ENCODE assay signal across 35 cellular contexts in the genomic region with DNA sequence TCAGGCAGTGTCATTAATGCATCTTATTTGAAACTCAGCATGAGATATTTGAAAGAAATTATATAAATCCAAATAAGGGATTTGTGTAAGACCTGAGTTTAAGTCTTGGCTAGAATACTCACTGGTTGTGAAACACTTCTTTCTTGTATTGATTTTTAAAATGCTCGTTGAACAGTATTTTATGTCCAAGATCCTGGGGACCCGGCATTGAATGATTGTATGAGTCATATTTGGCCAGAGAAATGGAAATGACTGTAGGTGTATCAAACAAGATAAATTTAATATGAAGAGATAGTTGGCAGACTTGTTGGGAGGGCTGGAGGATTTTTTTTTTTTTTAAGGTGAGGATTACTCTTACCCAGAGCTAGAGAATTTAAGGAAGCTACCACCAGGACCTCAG.
DNase-seq lines count a peak whose midpoint lies in the region; ATAC-seq, FAIRE-seq and TF ChIP-seq lines count a peak whose summit lies in the region.
"Had no signal": no experiment of that assay in that cellular context is flagged by ENCODE, and none has a peak within 500 bp of the region (broad histone marks: within the 10 kb centered on the region; RNA-seq: fewer than 3 reads in every experiment).

No MANE protein-coding gene starts in this region.

- intact Hi-C loops in PC-3 (cut with micrococcal nuclease) (no loop called here), body of pancreas (cut with DNase I) (no loop called here), pancreas (cut with DNase I) (no loop called here)

- WGBS in body of pancreas, 2 donors, result 14 to 16% methylated on average over 2 of the region's 2 CpGs
- 10 to 16% methylated on average over 2 of the region's 2 CpGs for WGBS in pancreas, 2 donors
- 77 to 88% methylated on average over 2 of the region's 2 CpGs for WGBS in tibial nerve, 2 donors

- no peaks in the 10 kb centered on the region for H3F3A ChIP-seq in PC-3 (ENCODE audit: low read length, unreplicated experiment)

- no peaks in the 10 kb centered on the region for H3K9me3 ChIP-seq in PC-3 (ENCODE audit: low read length)
- no peaks in the 10 kb centered on the region for H3K9me3 ChIP-seq in body of pancreas
- H3K9me3 ChIP-seq in pancreas, result no peaks in the 10 kb centered on the region
- H3K9me3 ChIP-seq in tibial nerve, result no peaks in the 10 kb centered on the region
- H3K9me3 ChIP-seq: A549, BE2C, BLaER1, Caco-2 had no signal

- H3K27me3 ChIP-seq in PC-3 (ENCODE audit: low read length), result no peaks in the 10 kb centered on the region
- no peaks in the 10 kb centered on the region for H3K27me3 ChIP-seq in body of pancreas
- no peaks in the 10 kb centered on the region for H3K27me3 ChIP-seq in pancreas
- no peaks in the 10 kb centered on the region for H3K27me3 ChIP-seq in tibial nerve
- H3K27me3 ChIP-seq: BE2C; BLaER1; BLaER1 treated with 17β-estradiol and CSF1 and Interleukin-3, amounts not matched to agents 10 nM and 100 nM had no signal

- POLR2A ChIA-PET in PC-3 (lab: Charles Lee; ENCODE audit: unreplicated experiment), result no interaction called here

- BruUV-seq in PC-3 (replicated peaks; lab: Mats Ljungman, UMichigan), result no TSS peak

- H4K20me1 ChIP-seq in PC-3 (ENCODE audit: low read length), result no peaks in the 10 kb centered on the region
- H4K20me1 ChIP-seq: BLaER1; BLaER1 treated with 17β-estradiol and CSF1 and Interleukin-3, amounts not matched to agents 10 nM and 100 nM had no signal

- no peak for FAIRE-seq in pancreas (lab: Jason Lieb, UNC)
- FAIRE-seq: A204.1, A549, D721Med had no signal

- CTCF ChIA-PET in PC-3 (lab: Charles Lee), result no interaction called here

- peaks cover 4% of the 10 kb centered on the region; the same call in 1 of the 2 replicates for H3K4me1 ChIP-seq in PC-3 (ENCODE audit: insufficient read depth, low read length)
- H3K4me1 ChIP-seq in body of pancreas, result peaks cover 7% of the 10 kb centered on the region
- no peaks in the 10 kb centered on the region for H3K4me1 ChIP-seq in pancreas
- H3K4me1 ChIP-seq in tibial nerve, result no peaks in the 10 kb centered on the region
- H3K4me1 ChIP-seq: A549, BE2C, BLaER1, Caco-2 had no signal

- no peak overlapping the region for H3K9ac ChIP-seq in PC-3 (ENCODE audit: low read length)
- H3K9ac ChIP-seq: BLaER1; BLaER1 treated with 17β-estradiol and CSF1 and Interleukin-3, amounts not matched to agents 10 nM and 100 nM had no signal

- H2AFZ ChIP-seq in PC-3 (ENCODE audit: low read length), result no peak overlapping the region

- H3K79me2 ChIP-seq in PC-3 (ENCODE audit: low read length), result no peaks in the 10 kb centered on the region

- no peak for TF ChIP-seq EP300 in tibial nerve (IDR thresholded peaks at IDR 0.05)

- no peak for TF ChIP-seq POLR2A in body of pancreas (IDR thresholded peaks at IDR 0.05)
- no peak for TF ChIP-seq POLR2A in tibial nerve (IDR thresholded peaks at IDR 0.05)

- H3K9me2 ChIP-seq in PC-3 (replicated peaks; ENCODE audit: low read length), result no peaks in the 10 kb centered on the region

- H3K4me3 ChIP-seq in PC-3 (ENCODE audit: low read length) (no peak overlapping the region), body of pancreas (no peak overlapping the region), pancreas (no peak overlapping the region), tibial nerve (no peak overlapping the region)
- H3K4me3 ChIP-seq: A549; BLaER1; BLaER1 treated with 17β-estradiol and CSF1 and Interleukin-3, amounts not matched to agents 10 nM and 100 nM had no signal

- no peak for ATAC-seq in PC-3
- ATAC-seq in body of pancreas, result peak; percentile 50
- ATAC-seq in pancreas, result peak; percentile 26 to 66 (median 52)
- ATAC-seq in stimulated activated naive CD8-positive, alpha-beta T cell treated with anti-CD3 and anti-CD28 coated beads, Interleukin-15, Interleukin-2, amounts not matched to agents 100 U/mL and 50 U/mL, for 24 hours, result no peak
- no peak for ATAC-seq in HG03108 (IDR thresholded peaks at IDR 0.05; ENCODE audit: unreplicated experiment)
- ATAC-seq: A549; CD8-positive, alpha-beta T cell had no signal

- TF ChIP-seq CTCF in PC-3 (conservative IDR thresholded peaks at IDR 0.05; ENCODE audit: low read depth, low read length) (no peak), body of pancreas (IDR thresholded peaks at IDR 0.05) (no peak), pancreas (IDR thresholded peaks at IDR 0.05) (no peak), tibial nerve (IDR thresholded peaks at IDR 0.05) (no peak)

- H3K36me3 ChIP-seq in PC-3 (ENCODE audit: low read depth, low read length) (no peaks in the 10 kb centered on the region), body of pancreas (replicated peaks in 1 of 2; ENCODE audit: insufficient read depth in 1 of 2, low read depth in 2 of 2) (no peaks in the 10 kb centered on the region), pancreas (no peaks in the 10 kb centered on the region), tibial nerve (no peaks in the 10 kb centered on the region)
- H3K36me3 ChIP-seq: BE2C; BLaER1; BLaER1 treated with 17β-estradiol and CSF1 and Interleukin-3, amounts not matched to agents 10 nM and 100 nM had no signal

- no peak overlapping the region for H3K4me2 ChIP-seq in PC-3 (ENCODE audit: low read length)
- H3K4me2 ChIP-seq: A549; BLaER1; BLaER1 treated with 17β-estradiol and CSF1 and Interleukin-3, amounts not matched to agents 10 nM and 100 nM had no signal

- no peak overlapping the region for H3K27ac ChIP-seq in PC-3 (ENCODE audit: low read length)
- H3K27ac ChIP-seq in body of pancreas, result no peak overlapping the region
- no peak overlapping the region for H3K27ac ChIP-seq in pancreas
- H3K27ac ChIP-seq in tibial nerve, result no peak overlapping the region
- H3K27ac ChIP-seq: 22Rv1; A549; BLaER1; BLaER1 treated with 17β-estradiol and CSF1 and Interleukin-3, amounts not matched to agents 10 nM and 100 nM; C4-2B had no signal

- peak; percentile 2 for DNase-seq in PC-3
- DNase-seq in body of pancreas, result no peak
- peak; percentile 40 for DNase-seq in mucosa of gallbladder (ENCODE audit: low spot score)
- DNase-seq in pancreas, result no peak
- no peak for DNase-seq in stimulated activated naive CD8-positive, alpha-beta T cell treated with anti-CD3 and anti-CD28 coated beads, Interleukin-15, Interleukin-2, amounts not matched to agents 100 U/mL and 50 U/mL, for 24 hours
- DNase-seq in tibial nerve (ENCODE audit: low spot score in 2 of 2), result no peak
- DNase-seq in RKO (ENCODE audit: low spot score), result no peak
- DNase-seq: 8988T; ACHN; AML-193; BE2C; C1 segment of cervical spinal cord; Caco-2; Calu3; CD4-positive, alpha-beta memory T cell; CD4-positive, alpha-beta T cell; CD4-positive, CD25-positive, alpha-beta regulatory T cell; CD8-positive, alpha-beta memory T cell; CD8-positive, alpha-beta T cell; COR-L47; DMS 273 treated with DMSO at 0.1 percent for 48 hours; DMS153; DMS53; DMS79; DMS79 treated with DMSO at 0.1 percent for 48 hours; DND-41; EL had no signal

Comparison
In these comparisons a context has a peak if more than half of its experiments do, and no peak if none do; other contexts are left out.
1. ATAC-seq: peak in body of pancreas (single experiment) and pancreas (4 of 4); none in PC-3 (single experiment), stimulated activated naive CD8-positive, alpha-beta T cell treated with anti-CD3 and anti-CD28 coated beads, Interleukin-15, Interleukin-2, amounts not matched to agents 100 U/mL and 50 U/mL, for 24 hours (single experiment) and HG03108 (single experiment).
2. DNase-seq: peak in PC-3 (single experiment) and mucosa of gallbladder (single experiment); none in body of pancreas (0 of 4), pancreas (0 of 6), stimulated activated naive CD8-positive, alpha-beta T cell treated with anti-CD3 and anti-CD28 coated beads, Interleukin-15, Interleukin-2, amounts not matched to agents 100 U/mL and 50 U/mL, for 24 hours (single experiment), tibial nerve (0 of 2) and RKO (single experiment).